ENCODE assay signal across 19 cellular contexts in genomic region chr12:228846-229200, GRCh38. TPM values are rescaled to one million over a fixed set of nuclear protein-coding genes. Genes with fewer than 3 reads are reported as not detected.
DNase-seq lines count a peak whose midpoint lies in the region; ATAC-seq and TF ChIP-seq lines count a peak whose summit lies in the region.
"Had no signal": no experiment of that assay in that cellular context is flagged by ENCODE, and none has a peak within 500 bp of the region (broad histone marks: within the 10 kb centered on the region; RNA-seq: fewer than 3 reads in every experiment).

No MANE protein-coding gene starts in this region.

- H4K8ac ChIP-seq in H9 (replicated peaks; ENCODE audit: insufficient read length, low read depth, low read length): no peak overlapping the region

- peaks cover 2% of the 10 kb centered on the region for H3K23me2 ChIP-seq in H9 (ENCODE audit: insufficient read length, low read depth, low read length, poor library complexity, severe bottlenecking)

- TF ChIP-seq POLR2A in gastroesophageal sphincter (IDR thresholded peaks at IDR 0.05): no peak

- H3K4me3 Mint-ChIP-seq in H9: no peak overlapping the region
- peak overlapping the region in 1 of 5 experiments; percentile 22 for H3K4me3 Mint-ChIP-seq in brain
- H3K4me3 Mint-ChIP-seq: IgD-negative memory B cell had no signal

- no peak for TF ChIP-seq EP300 in gastroesophageal sphincter (IDR thresholded peaks at IDR 0.05)

- H4K91ac ChIP-seq in H9 (ENCODE audit: insufficient read length, low read depth, low read length): no peak overlapping the region

- ATAC-seq in gastroesophageal sphincter: no peak
- ATAC-seq: GM12878, Panc1 had no signal

- H3K9me3 Mint-ChIP-seq in H9 (no peaks in the 10 kb centered on the region; a peak in 1 of 5 replicates), brain (peaks cover 0 to 7% (median 2%) of the 10 kb centered on the region in 5 experiments)

- peaks cover 10 to 33% of the 10 kb centered on the region in 2 experiments for H3K4me1 Mint-ChIP-seq in H9
- peaks cover 54% of the 10 kb centered on the region for H3K4me1 Mint-ChIP-seq in brain
- H3K4me1 Mint-ChIP-seq: IgD-negative memory B cell had no signal

- no peak overlapping the region for H3K14ac ChIP-seq in H9 (ENCODE audit: insufficient read depth, low read length)

- H3K9ac ChIP-seq in H9 (ENCODE audit: extremely low read depth, insufficient read length, low read length): no peak overlapping the region

- H3K18ac ChIP-seq in H9 (ENCODE audit: insufficient read length, low read depth, low read length): no peak overlapping the region

- H3K4ac ChIP-seq in H9 (ENCODE audit: low read depth, low read length): no peak overlapping the region

- peak overlapping the region in 2 of 3 experiments; percentile 41 to 47; a peak in 2 of 7 replicates for H3K27ac Mint-ChIP-seq in H9
- H3K27ac Mint-ChIP-seq in brain: peak overlapping the region in 3 of 5 experiments; percentile 7 to 75 (median 61)

- H2BK120ac ChIP-seq in H9 (ENCODE audit: low read depth, low read length, poor library complexity, severe bottlenecking): no peak overlapping the region

- H3K9me3 ChIP-seq in H9 (ENCODE audit: control insufficient read depth, low read depth, low read length): no peaks in the 10 kb centered on the region
- no peaks in the 10 kb centered on the region for H3K9me3 ChIP-seq in gastroesophageal sphincter
- H3K9me3 ChIP-seq: HAP-1 had no signal

- H3K79me1 ChIP-seq in H9 (ENCODE audit: insufficient read depth, low read depth, low read length, poor library complexity, severe bottlenecking): no peaks in the 10 kb centered on the region

- no peak overlapping the region for H2AK5ac ChIP-seq in H9 (ENCODE audit: insufficient read length, low read length)

- in situ Hi-C loops in ACHN (cut with HindIII; ENCODE audit: low pct_ligation_motif_present, low pct_unique_long_range_greater_than_20kb, low sequenced_read_pairs): no loop called here

- H3K27ac ChIP-seq in H9 (ENCODE audit: insufficient read length, low read depth, low read length) (no peak overlapping the region), gastroesophageal sphincter (no peak overlapping the region)

- no peak overlapping the region for H3K4me3 ChIP-seq in gastroesophageal sphincter
- H3K4me3 ChIP-seq: GM12878, HAP-1 had no signal

- no peak overlapping the region for H3K4me2 ChIP-seq in H9 (ENCODE audit: insufficient read depth, insufficient read length, low read length)

- H3K27me3 ChIP-seq in H9 (ENCODE audit: insufficient read depth, low read length) (no peaks in the 10 kb centered on the region), gastroesophageal sphincter (peaks cover 33% of the 10 kb centered on the region)

- H3K79me2 ChIP-seq in H9 (ENCODE audit: insufficient read depth, low read length): no peaks in the 10 kb centered on the region

- H3K4me1 ChIP-seq in H9 (ENCODE audit: insufficient read depth, low read length) (no peaks in the 10 kb centered on the region), gastroesophageal sphincter (no peaks in the 10 kb centered on the region)
- H3K4me1 ChIP-seq: HAP-1 had no signal

- no peak overlapping the region for H3K23ac ChIP-seq in H9 (ENCODE audit: insufficient read length, low read depth, low read length)

- H4K20me1 ChIP-seq in H9 (ENCODE audit: control insufficient read depth, insufficient read depth, insufficient read length): no peaks in the 10 kb centered on the region

- H4K5ac ChIP-seq in H9 (ENCODE audit: insufficient read length, low read depth, low read length): no peak overlapping the region

- no peaks in the 10 kb centered on the region for H3K36me3 ChIP-seq in gastroesophageal sphincter
- H3K36me3 ChIP-seq: HAP-1 had no signal

- no peak overlapping the region for H3T11ph ChIP-seq in H9 (ENCODE audit: low read length)

- DNase-seq in H9 (peak; percentile 22), mesenteric fat pad (ENCODE audit: low spot score) (peak; percentile 22), ACHN (no peak), DMS114 treated with DMSO at 0.1 percent for 48 hours (lab: John Stamatoyannopoulos, UW; ENCODE audit: unreplicated experiment) (no peak)
- peak; percentile 2 for DNase-seq in stimulated activated CD8-positive, alpha-beta memory T cell treated with anti-CD3 and anti-CD28 coated beads, Interleukin-4, amount 100 ng/mL, for 48 hours
- DNase-seq: GDM1, Kasumi-1, MM.1S, NCI-H1092 treated with DMSO at 0.1 percent for 48 hours, NCI-H1694, NCI-H2227 treated with DMSO at 0.1 percent for 48 hours, NCI-H524 had no signal

- H3K27me3 Mint-ChIP-seq in H9 (ENCODE audit: low read depth): peaks cover 6% of the 10 kb centered on the region
- H3K27me3 Mint-ChIP-seq in brain: peaks cover 4% of the 10 kb centered on the region

- no peak for TF ChIP-seq CTCF in H9 (conservative IDR thresholded peaks at IDR 0.05)
- TF ChIP-seq CTCF in brain (conservative IDR thresholded peaks at IDR 0.05): no peak
- no peak for TF ChIP-seq CTCF in gastroesophageal sphincter (IDR thresholded peaks at IDR 0.05)

- H3K36me3 Mint-ChIP-seq in H9 (ENCODE audit: insufficient read depth in 1 of 3, low read depth in 3 of 3) (no peaks in the 10 kb centered on the region), brain (no peaks in the 10 kb centered on the region)
- H3K36me3 Mint-ChIP-seq: IgD-negative memory B cell had no signal

- WGBS in H9 (ENCODE audit: extremely low coverage, insufficient read length, low lambda C conversion rate): no CpG with 5 or more reads among the region's 3 CpGs
- 79% methylated on average over 2 of the region's 3 CpGs; no CpG with 5 or more reads in 1 of the 2 donors for WGBS in gastroesophageal sphincter (ENCODE audit: low coverage in 1 of 2), 2 donors

- H2AFZ ChIP-seq in H9 (ENCODE audit: low read length): no peak overlapping the region

- H2BK12ac ChIP-seq in H9 (ENCODE audit: insufficient read length, low read depth, low read length): no peak overlapping the region

- H3K56ac ChIP-seq in H9 (ENCODE audit: insufficient read length, low read depth, low read length): no peak overlapping the region

- no peak overlapping the region for H2BK5ac ChIP-seq in H9 (ENCODE audit: insufficient read length, low read length)

- H2BK20ac ChIP-seq in H9 (ENCODE audit: low read depth, low read length, poor library complexity, severe bottlenecking): no peak overlapping the region

- H2BK15ac ChIP-seq in H9 (ENCODE audit: low read depth, low read length): no peak overlapping the region

RNA-seq across cellular contexts. Expression of gene SLC6A12, which starts 14.9 kb away (rescaled TPM):
- total RNA-seq in H9 (2021) (0.17 and 0.20 TPM in 2 replicates), mesenteric fat pad (3.4 TPM), gastroesophageal sphincter (10 to 100 TPM in 1 of 4 donors, not detected in 3; 11.3 TPM)
- polyA plus RNA-seq in brain (ENCODE audit: insufficient read depth, low read depth, low replicate concordance): 16.6 TPM
- total RNA-seq: HT1080 had no signal
- polyA plus RNA-seq: IgD-negative memory B cell had no signal

RNA-seq across cellular contexts. Expression of gene SLC6A13, which starts 33.8 kb away (rescaled TPM):
- total RNA-seq in H9 (2021) (not detected in 2 replicates), mesenteric fat pad (not detected), gastroesophageal sphincter (not detected)
- polyA plus RNA-seq in brain (ENCODE audit: insufficient read depth, low read depth, low replicate concordance): 4.3 TPM
- total RNA-seq: HT1080 had no signal
- polyA plus RNA-seq: IgD-negative memory B cell had no signal

Comparison
In these comparisons a context has a peak if more than half of its experiments do, and no peak if none do; other contexts are left out.
1. DNase-seq: peak in H9 (single experiment), mesenteric fat pad (single experiment) and stimulated activated CD8-positive, alpha-beta memory T cell treated with anti-CD3 and anti-CD28 coated beads, Interleukin-4, amount 100 ng/mL, for 48 hours (single experiment); none in ACHN (single experiment) and DMS114 treated with DMSO at 0.1 percent for 48 hours (single experiment).